15 cellular contexts compared by ENCODE assay signal in the genomic region with DNA sequence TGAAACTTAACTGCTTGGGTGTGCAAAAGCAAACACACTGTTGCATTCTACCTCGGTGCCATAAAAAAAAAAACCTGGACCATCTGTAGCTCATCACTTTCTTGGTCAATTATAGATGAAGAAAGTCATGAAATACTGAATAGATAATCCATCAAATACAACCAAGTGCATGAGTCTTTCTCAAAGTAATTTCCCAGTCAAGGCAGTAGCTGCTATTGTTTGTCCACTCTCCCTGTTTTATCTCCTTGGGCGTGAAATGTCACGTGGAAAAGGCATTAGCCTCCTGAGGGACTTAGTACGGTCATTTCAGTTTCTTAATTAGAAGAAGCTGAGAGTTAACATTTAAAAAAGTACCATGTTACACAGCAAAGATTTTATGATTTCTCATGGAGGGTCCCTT.
A peak's percentile ranks its signal among the peaks of the same experiment; 100 is the strongest.
DNase-seq lines count a peak whose midpoint lies in the region; ATAC-seq, FAIRE-seq and TF ChIP-seq lines count a peak whose summit lies in the region.
"Had no signal": no experiment of that assay in that cellular context is flagged by ENCODE, and none has a peak within 500 bp of the region (broad histone marks: within the 10 kb centered on the region; RNA-seq: fewer than 3 reads in every experiment).

No MANE protein-coding gene starts in this region.

- no peak for TF ChIP-seq RAD21 in GM12878 (IDR thresholded peaks at IDR 0.05; ENCODE audit: insufficient read depth, low read depth, low read length)

- TF ChIP-seq POLR2A in GM12878 (IDR thresholded peaks at IDR 0.05; ENCODE audit: low read depth, low read length), result no peak

- H3K9me3 ChIP-seq in GM12878 (replicated peaks; ENCODE audit: control insufficient read depth, insufficient read depth, low read length) (no peaks in the 10 kb centered on the region), heart right ventricle (no peaks in the 10 kb centered on the region)
- H3K9me3 ChIP-seq: BLaER1, HAP-1 had no signal

- no peaks in the 10 kb centered on the region for H3K27me3 Mint-ChIP-seq in neural crest cell (ENCODE audit: low read depth)

- no peaks in the 10 kb centered on the region for H3K36me3 ChIP-seq in GM12878 (ENCODE audit: control insufficient read depth in 2 of 2, insufficient read depth in 2 of 2, low read length in 1 of 2)
- no peaks in the 10 kb centered on the region for H3K36me3 ChIP-seq in heart right ventricle
- H3K36me3 ChIP-seq: BLaER1, HAP-1 had no signal

- CTCF ChIA-PET in GM12878 (lab: Yijun Ruan, JAX), result interaction anchor here (1.2 kb wide), 1 partner anchor 13 kb away, joined by 3 read pairs; no protein-coding TSS in a partner anchor

- H3K27me3 ChIP-seq in GM12878 (replicated peaks in 1 of 2; ENCODE audit: control insufficient read depth in 2 of 2, insufficient read depth in 2 of 2, low read length in 1 of 2) (no peaks in the 10 kb centered on the region), heart right ventricle (no peaks in the 10 kb centered on the region)
- H3K27me3 ChIP-seq: BLaER1 had no signal

- no peak overlapping the region for H3K9ac ChIP-seq in GM12878 (ENCODE audit: control insufficient read depth, insufficient read depth, low read length)
- H3K9ac ChIP-seq: BLaER1 had no signal

- no peak for TF ChIP-seq CTCF in GM12878 (IDR thresholded peaks at IDR 0.05 in 2 of 3, conservative IDR thresholded peaks at IDR 0.05 in 1 of 3; ENCODE audit: control insufficient read depth in 2 of 3, extremely low read depth in 1 of 3, insufficient read depth in 1 of 3, low read depth in 3 of 3, low read length in 3 of 3)
- no peak for TF ChIP-seq CTCF in neural crest cell (conservative IDR thresholded peaks at IDR 0.05)
- no peak for TF ChIP-seq CTCF in heart right ventricle (IDR thresholded peaks at IDR 0.05)

- FAIRE-seq in GM12878 (lab: Jason Lieb, UNC), result no peak
- FAIRE-seq: H1 had no signal

- POLR2A ChIA-PET in GM12878 (lab: Charles Lee), result no interaction called here

- H3K36me3 Mint-ChIP-seq in neural crest cell (ENCODE audit: low read depth), result no peaks in the 10 kb centered on the region
- H3K36me3 Mint-ChIP-seq: CD8-positive, alpha-beta memory T cell had no signal

- SMC1A ChIA-PET in GM12878 (lab: Charles Lee; ENCODE audit: uncharacterized antibody, unreplicated experiment), result interaction anchor here (0.6 to 2.1 kb wide), 3 partner anchors 106 to 271 kb away, joined by 3 to 6 read pairs (median 3); no protein-coding TSS in a partner anchor

- H3K27ac ChIP-seq in GM12878 (ENCODE audit: control insufficient read depth, insufficient read depth) (no peak overlapping the region), heart right ventricle (no peak overlapping the region)
- H3K27ac ChIP-seq: 22Rv1, BLaER1, HL-60 had no signal

- no peaks in the 10 kb centered on the region for H3K79me2 ChIP-seq in GM12878 (ENCODE audit: control insufficient read depth, insufficient read depth, low read length)

- BruUV-seq in GM12878 (replicated peaks; lab: Mats Ljungman, UMichigan), result no TSS peak

- peaks cover 33% of the 10 kb centered on the region for H3K4me1 Mint-ChIP-seq in neural crest cell
- H3K4me1 Mint-ChIP-seq: CD8-positive, alpha-beta memory T cell had no signal

- H3K4me1 ChIP-seq in GM12878 (ENCODE audit: control insufficient read depth, insufficient read depth, low read length), result no peaks in the 10 kb centered on the region
- H3K4me1 ChIP-seq in heart right ventricle, result no peaks in the 10 kb centered on the region
- H3K4me1 ChIP-seq: BLaER1, HAP-1 had no signal

- no peaks in the 10 kb centered on the region for H4K20me1 ChIP-seq in GM12878 (ENCODE audit: control insufficient read depth, insufficient read depth)
- H4K20me1 ChIP-seq: BLaER1 had no signal

- no peak overlapping the region for H3K4me2 ChIP-seq in GM12878 (ENCODE audit: control insufficient read depth, insufficient read depth)
- H3K4me2 ChIP-seq: BLaER1 had no signal

- no peak overlapping the region for H2AFZ ChIP-seq in GM12878 (ENCODE audit: control insufficient read depth, low read depth, low read length)

- ATAC-seq in GM12878 (peak; percentile 24), GM21717 (IDR thresholded peaks at IDR 0.05; ENCODE audit: unreplicated experiment) (no peak), heart right ventricle (no peak)

- RAD21 ChIA-PET in GM12878 (lab: Charles Lee; ENCODE audit: unreplicated experiment), result interaction anchor here (0.6 to 2.9 kb wide), 4 partner anchors 26 to 436 kb away, joined by 3 to 12 read pairs (median 3); no protein-coding TSS in a partner anchor

- 5% methylated on average over 4 of the region's 4 CpGs for WGBS in GM12878 (ENCODE audit: insufficient coverage, insufficient replicate concordance, low lambda C conversion rate, missing lambda C conversion rate)
- 47 to 60% methylated on average over 4 of the region's 4 CpGs for WGBS in heart right ventricle, 2 donors

- H3K4me3 ChIP-seq in GM12878 (no peak overlapping the region), heart right ventricle (no peak overlapping the region)
- H3K4me3 ChIP-seq: BLaER1, HAP-1 had no signal

- H3K9me3 Mint-ChIP-seq in neural crest cell, result no peaks in the 10 kb centered on the region

- intact Hi-C loops in GM12878 (cut with micrococcal nuclease; ENCODE audit: unreplicated experiment) (no loop called here), heart right ventricle (cut with DNase I) (no loop called here)

- TF ChIP-seq EP300 in GM12878 (IDR thresholded peaks at IDR 0.05; ENCODE audit: borderline replicate concordance in 1 of 2, control insufficient read depth in 1 of 2, low read depth in 2 of 2, low read length in 2 of 2), result no peak

- peak overlapping the region; percentile 40 for H3K27ac Mint-ChIP-seq in neural crest cell (ENCODE audit: unreplicated experiment)
- H3K27ac Mint-ChIP-seq: CD8-positive, alpha-beta memory T cell had no signal

- in situ Hi-C loops in GM12878 (cut with MboI), result no loop called here

- H3K4me3 Mint-ChIP-seq in neural crest cell, result no peak overlapping the region
- H3K4me3 Mint-ChIP-seq: CD8-positive, alpha-beta memory T cell had no signal

- DNase-seq in NCI-H2171 treated with DMSO at 0.1 percent for 48 hours (lab: John Stamatoyannopoulos, UW) (peak; percentile 3), NCI-H2171 (lab: John Stamatoyannopoulos, UW) (no peak), GM12878 (ENCODE audit: low read depth, low spot score) (no peak), neural crest cell (ENCODE audit: low read depth, low spot score) (no peak), heart right ventricle (no peak), hypothalamus (lab: John Stamatoyannopoulos, UW) (no peak), nucleus accumbens (lab: John Stamatoyannopoulos, UW) (no peak)
- DNase-seq: AML-193; CD8-positive, alpha-beta memory T cell had no signal

TF ChIP-seq in GM12878, 131 proteins besides CTCF, POLR2A, EP300 and RAD21 (continues in another document):
- TF ChIP-seq CHD4 (IDR thresholded peaks at IDR 0.05), result no peak
- no peak for TF ChIP-seq POU2F2 (IDR thresholded peaks at IDR 0.05; ENCODE audit: borderline replicate concordance, low read depth, low read length)
- TF ChIP-seq MXI1 (IDR thresholded peaks at IDR 0.05; ENCODE audit: low read depth, low read length), result no peak
- no peak for TF ChIP-seq RUNX3 (IDR thresholded peaks at IDR 0.05; ENCODE audit: low read length)
- TF ChIP-seq, protein P1, sequence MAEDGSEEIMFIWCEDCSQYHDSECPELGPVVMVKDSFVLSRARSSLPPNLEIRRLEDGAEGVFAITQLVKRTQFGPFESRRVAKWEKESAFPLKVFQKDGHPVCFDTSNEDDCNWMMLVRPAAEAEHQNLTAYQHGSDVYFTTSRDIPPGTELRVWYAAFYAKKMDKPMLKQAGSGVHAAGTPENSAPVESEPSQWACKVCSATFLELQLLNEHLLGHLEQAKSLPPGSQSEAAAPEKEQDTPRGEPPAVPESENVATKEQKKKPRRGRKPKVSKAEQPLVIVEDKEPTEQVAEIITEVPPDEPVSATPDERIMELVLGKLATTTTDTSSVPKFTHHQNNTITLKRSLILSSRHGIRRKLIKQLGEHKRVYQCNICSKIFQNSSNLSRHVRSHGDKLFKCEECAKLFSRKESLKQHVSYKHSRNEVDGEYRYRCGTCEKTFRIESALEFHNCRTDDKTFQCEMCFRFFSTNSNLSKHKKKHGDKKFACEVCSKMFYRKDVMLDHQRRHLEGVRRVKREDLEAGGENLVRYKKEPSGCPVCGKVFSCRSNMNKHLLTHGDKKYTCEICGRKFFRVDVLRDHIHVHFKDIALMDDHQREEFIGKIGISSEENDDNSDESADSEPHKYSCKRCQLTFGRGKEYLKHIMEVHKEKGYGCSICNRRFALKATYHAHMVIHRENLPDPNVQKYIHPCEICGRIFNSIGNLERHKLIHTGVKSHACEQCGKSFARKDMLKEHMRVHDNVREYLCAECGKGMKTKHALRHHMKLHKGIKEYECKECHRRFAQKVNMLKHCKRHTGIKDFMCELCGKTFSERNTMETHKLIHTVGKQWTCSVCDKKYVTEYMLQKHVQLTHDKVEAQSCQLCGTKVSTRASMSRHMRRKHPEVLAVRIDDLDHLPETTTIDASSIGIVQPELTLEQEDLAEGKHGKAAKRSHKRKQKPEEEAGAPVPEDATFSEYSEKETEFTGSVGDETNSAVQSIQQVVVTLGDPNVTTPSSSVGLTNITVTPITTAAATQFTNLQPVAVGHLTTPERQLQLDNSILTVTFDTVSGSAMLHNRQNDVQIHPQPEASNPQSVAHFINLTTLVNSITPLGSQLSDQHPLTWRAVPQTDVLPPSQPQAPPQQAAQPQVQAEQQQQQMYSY (CRISPR knock-in tag; IDR thresholded peaks at IDR 0.05), result no peak
- TF ChIP-seq TBL1XR1 (IDR thresholded peaks at IDR 0.05; ENCODE audit: low read depth, low read length), result no peak
- TF ChIP-seq CBFB (IDR thresholded peaks at IDR 0.05; ENCODE audit: low read depth), result no peak
- no peak for TF ChIP-seq GATAD2B (conservative IDR thresholded peaks at IDR 0.05; ENCODE audit: low read depth)
- no peak for TF ChIP-seq EGR1 (IDR thresholded peaks at IDR 0.05; ENCODE audit: borderline replicate concordance in 1 of 2, low read depth in 2 of 2, low read length in 2 of 2)
- TF ChIP-seq, protein P2, sequence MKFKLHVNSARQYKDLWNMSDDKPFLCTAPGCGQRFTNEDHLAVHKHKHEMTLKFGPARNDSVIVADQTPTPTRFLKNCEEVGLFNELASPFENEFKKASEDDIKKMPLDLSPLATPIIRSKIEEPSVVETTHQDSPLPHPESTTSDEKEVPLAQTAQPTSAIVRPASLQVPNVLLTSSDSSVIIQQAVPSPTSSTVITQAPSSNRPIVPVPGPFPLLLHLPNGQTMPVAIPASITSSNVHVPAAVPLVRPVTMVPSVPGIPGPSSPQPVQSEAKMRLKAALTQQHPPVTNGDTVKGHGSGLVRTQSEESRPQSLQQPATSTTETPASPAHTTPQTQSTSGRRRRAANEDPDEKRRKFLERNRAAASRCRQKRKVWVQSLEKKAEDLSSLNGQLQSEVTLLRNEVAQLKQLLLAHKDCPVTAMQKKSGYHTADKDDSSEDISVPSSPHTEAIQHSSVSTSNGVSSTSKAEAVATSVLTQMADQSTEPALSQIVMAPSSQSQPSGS (IDR thresholded peaks at IDR 0.05; ENCODE audit: low read length), result no peak
- TF ChIP-seq IKZF1 (conservative IDR thresholded peaks at IDR 0.05), result no peak
- no peak for TF ChIP-seq MYC (IDR thresholded peaks at IDR 0.05; ENCODE audit: insufficient read depth, insufficient read length, insufficient replicate concordance, low read length, severe bottlenecking)
- no peak for TF ChIP-seq HCFC1 (IDR thresholded peaks at IDR 0.05; ENCODE audit: low read length)
- no peak for TF ChIP-seq GABPA (IDR thresholded peaks at IDR 0.05; ENCODE audit: low read depth)
